In genomic region chr4:133921280-133922195, GRCh38 we compare ENCODE assay signal across 15 cellular contexts.
DNase-seq lines count a peak whose midpoint lies in the region; ATAC-seq, FAIRE-seq and TF ChIP-seq lines count a peak whose summit lies in the region.
"Had no signal": no experiment of that assay in that cellular context is flagged by ENCODE, and none has a peak within 500 bp of the region (broad histone marks: within the 10 kb centered on the region; RNA-seq: fewer than 3 reads in every experiment).

No MANE protein-coding gene starts in this region.

- no peak overlapping the region for H3K27ac ChIP-seq in left lung

- H3K9me3 ChIP-seq in left lung = peaks cover 0 to 8% of the 10 kb centered on the region in 2 donors

- no peaks in the 10 kb centered on the region for H3K27me3 ChIP-seq in left lung

- FAIRE-seq in D721Med (lab: Jason Lieb, UNC) = peak; percentile 97

- no peaks in the 10 kb centered on the region for H3K4me1 ChIP-seq in left lung

- ATAC-seq in left lung = no peak
- ATAC-seq: CD8-positive, alpha-beta T cell; stimulated activated naive CD8-positive, alpha-beta T cell treated with anti-CD3 and anti-CD28 coated beads, Interleukin-15, amount 100 ng/mL, for 72 hours had no signal

- TF ChIP-seq CTCF in D721Med (IDR thresholded peaks at IDR 0.05; ENCODE audit: insufficient read depth, missing control alignments) (peak; percentile 61), HFF-Myc (IDR thresholded peaks at IDR 0.05; ENCODE audit: low read depth, low read length, missing control alignments) (peak; percentile 10), left lung (IDR thresholded peaks at IDR 0.05) (no peak)

- no peaks in the 10 kb centered on the region for H3K36me3 ChIP-seq in left lung

- DNase-seq in D721Med (ENCODE audit: insufficient read length, low spot score) (peak; percentile 7), HFF-Myc (ENCODE audit: extremely low read depth, low read depth) (no peak), SK-N-DZ (ENCODE audit: low spot score) (peak; percentile 7), fibroblast of the conjunctiva (ENCODE audit: low read depth) (peak; percentile 5), cerebellar nuclear complex (lab: John Stamatoyannopoulos, UW) (no peak), inferior parietal cortex (ENCODE audit: extremely low spot score) (no peak), left lung (no peak), anterior cingulate cortex (lab: John Stamatoyannopoulos, UW) (no peak)
- DNase-seq: activated CD4-positive, alpha-beta T cell treated with anti-CD3 and anti-CD28 coated beads, Interleukin-2, amount 10 ng/mL, durations not matched to agents 7 days and 5 days; activated naive CD4-positive, alpha-beta T cell treated with anti-CD3 and anti-CD28 coated beads for 36 hours; CD8-positive, alpha-beta T cell; Kasumi-1; NCI-H510A; stimulated activated CD4-positive, alpha-beta T cell treated with anti-CD3 and anti-CD28 coated beads, Interleukin-2, amount 100 ng/mL, for 48 hours; stimulated activated naive CD8-positive, alpha-beta T cell treated with anti-CD3 and anti-CD28 coated beads, Interleukin-15, amount 100 ng/mL, for 72 hours had no signal

- intact Hi-C loops in left lung (cut with DNase I) = no loop called here

- H3K4me3 ChIP-seq in HFF-Myc (replicated peaks; ENCODE audit: low read depth, low read length) (no peak overlapping the region), left lung (no peak overlapping the region)

Comparison
In these comparisons a context has a peak if more than half of its experiments do, and no peak if none do; other contexts are left out.
1. DNase-seq: peak in D721Med (single experiment), SK-N-DZ (single experiment) and fibroblast of the conjunctiva (single experiment); none in HFF-Myc (single experiment), cerebellar nuclear complex (0 of 2), inferior parietal cortex (single experiment), left lung (0 of 2) and anterior cingulate cortex (0 of 58).
2. CTCF ChIP-seq: peak in D721Med (single experiment) and HFF-Myc (single experiment); none in left lung (0 of 2).